ENCODE assay signal across 9 cellular contexts in genomic region chr2:70728128-70728527, GRCh38. TPM values are rescaled to one million over a fixed set of nuclear protein-coding genes. Genes with fewer than 3 reads are reported as not detected.
"Had no signal": no experiment of that assay in that cellular context is flagged by ENCODE, and none has a peak within 500 bp of the region (broad histone marks: within the 10 kb centered on the region; RNA-seq: fewer than 3 reads in every experiment).

No MANE protein-coding gene starts in this region.

- H3K27ac Mint-ChIP-seq: activated T-helper 1 cell treated with anti-CD3 and anti-CD28 coated beads, Interleukin-12 subunit alpha, Interleukin-12 subunit beta, Interleukin-2, Interleukin-4 antibody, amounts not matched to agents 30 ng/mL and 10 ng/mL and 1 ng/mL, durations not matched to agents 14 hours and 24 hours and 36 hours; stimulated activated naive CD8-positive, alpha-beta T cell treated with anti-CD3 and anti-CD28 coated beads, Interleukin-15, Interleukin-2, amounts not matched to agents 100 ng/mL and 50 ng/mL, for 24 hours had no signal

- H3K27me3 Mint-ChIP-seq: stimulated activated naive CD8-positive, alpha-beta T cell treated with anti-CD3 and anti-CD28 coated beads, Interleukin-15, Interleukin-2, amounts not matched to agents 100 ng/mL and 50 ng/mL, for 24 hours had no signal

- DNase-seq: activated CD4-positive, alpha-beta T cell treated with anti-CD3 and anti-CD28 coated beads for 48 hours; activated naive CD4-positive, alpha-beta T cell treated with Interleukin-2 at 50 U/mL for 16 hours; cerebellar nuclear complex; left ventricle myocardium superior; stimulated activated CD4-positive, alpha-beta T cell treated with anti-CD3 and anti-CD28 coated beads, Interleukin-4, amount 100 ng/mL, for 1 hour; testis had no signal

- H3K9me3 Mint-ChIP-seq: activated T-helper 1 cell treated with anti-CD3 and anti-CD28 coated beads, Interleukin-12 subunit alpha, Interleukin-12 subunit beta, Interleukin-2, Interleukin-4 antibody, amounts not matched to agents 30 ng/mL and 10 ng/mL and 1 ng/mL, durations not matched to agents 14 hours and 24 hours and 36 hours; stimulated activated naive CD8-positive, alpha-beta T cell treated with anti-CD3 and anti-CD28 coated beads, Interleukin-15, Interleukin-2, amounts not matched to agents 100 ng/mL and 50 ng/mL, for 24 hours had no signal

- H3K4me3 Mint-ChIP-seq: activated T-helper 1 cell treated with anti-CD3 and anti-CD28 coated beads, Interleukin-12 subunit alpha, Interleukin-12 subunit beta, Interleukin-2, Interleukin-4 antibody, amounts not matched to agents 30 ng/mL and 10 ng/mL and 1 ng/mL, durations not matched to agents 14 hours and 24 hours and 36 hours; stimulated activated naive CD8-positive, alpha-beta T cell treated with anti-CD3 and anti-CD28 coated beads, Interleukin-15, Interleukin-2, amounts not matched to agents 100 ng/mL and 50 ng/mL, for 24 hours had no signal

RNA-seq across cellular contexts. Expression of gene ADD2, which starts 39.9 kb away (rescaled TPM):
- total RNA-seq: osteocyte had no signal
